Comparison of ENCODE assay signal across 8 cellular contexts in genomic region chr20:31547017-31547675, GRCh38. TPM values are rescaled to one million over a fixed set of nuclear protein-coding genes. Genes with fewer than 3 reads are reported as not detected.
A peak's percentile ranks its signal among the peaks of the same experiment; 100 is the strongest.
DNase-seq lines count a peak whose midpoint lies in the region; ATAC-seq, FAIRE-seq and TF ChIP-seq lines count a peak whose summit lies in the region.

No MANE protein-coding gene starts in this region.

- H3K27me3 ChIP-seq in IMR-90 (ENCODE audit: control insufficient read depth, insufficient read depth, low read length): no peaks in the 10 kb centered on the region
- H3K27me3 ChIP-seq in neuron (ENCODE audit: insufficient read depth, low read length): no peaks in the 10 kb centered on the region

- peak overlapping the region; percentile 85 for H2AFZ ChIP-seq in IMR-90 (replicated peaks; ENCODE audit: low read length, poor library complexity)
- no peak overlapping the region for H2AFZ ChIP-seq in neuron (ENCODE audit: low read depth, low read length)

- peaks cover 32 to 65% of the 10 kb centered on the region in 2 experiments for H3K79me1 ChIP-seq in IMR-90 (ENCODE audit: low read depth in 1 of 2, low read length in 2 of 2)

- FAIRE-seq in D721Med (lab: Jason Lieb, UNC): no peak
- no peak for FAIRE-seq in frontal cortex (lab: Jason Lieb, UNC)

- H3K36me3 ChIP-seq in IMR-90 (ENCODE audit: control insufficient read depth, insufficient read depth, low read length) (peaks cover 45% of the 10 kb centered on the region), neuron (ENCODE audit: insufficient read depth, low read length) (peaks cover 38% of the 10 kb centered on the region)

- peak overlapping the region; percentile 97 for H3K23ac ChIP-seq in IMR-90 (ENCODE audit: low read depth, low read length)

- peak overlapping the region; percentile 62 to 100 for H4K8ac ChIP-seq in IMR-90 (ENCODE audit: low read depth in 2 of 2, low read length in 2 of 2)

- H3K9me1 ChIP-seq in IMR-90 (ENCODE audit: insufficient read depth, low read length): peaks cover 20% of the 10 kb centered on the region

- peak; percentile 80 for ATAC-seq in GM21390 (IDR thresholded peaks at IDR 0.05; ENCODE audit: unreplicated experiment)
- peak; percentile 27 for ATAC-seq in IMR-90 (ENCODE audit: low read depth)

- H3K4me3 ChIP-seq in IMR-90 (ENCODE audit: insufficient read depth, low read depth, low read length) (peak overlapping the region; percentile 71), neuron (ENCODE audit: low read length) (peak overlapping the region; percentile 91)

- H4K91ac ChIP-seq in IMR-90 (ENCODE audit: insufficient read depth, low read depth, low read length): peak overlapping the region; percentile 98

- in situ Hi-C loops in IMR-90 (cut with MboI; ENCODE audit: low sequenced_read_pairs): no loop called here

- H3K27ac ChIP-seq in IMR-90 (ENCODE audit: insufficient read depth, low read length): peak overlapping the region; percentile 84

- POLR2A ChIA-PET in IMR-90 (lab: Charles Lee; ENCODE audit: unreplicated experiment): interaction anchor here (0.6 to 0.7 kb wide), 2 partner anchors 12 to 141 kb away, joined by 3 read pairs; no protein-coding TSS in a partner anchor

- H4K20me1 ChIP-seq in IMR-90 (ENCODE audit: insufficient read depth, low read length): 0 out of 2 replicates have a peak, but pooled peaks cover 4% of the 10 kb centered on the region

- H3K9ac ChIP-seq in IMR-90 (ENCODE audit: low read depth, low read length): peak overlapping the region; percentile 91

- H2BK15ac ChIP-seq in IMR-90 (ENCODE audit: low read depth, low read length): peak overlapping the region; percentile 6; the same call in 1 of the 3 replicates

- peak overlapping the region; percentile 81 for H2AK5ac ChIP-seq in IMR-90 (ENCODE audit: low read depth, low read length)

- BruUV-seq in IMR-90 (replicated peaks; lab: Mats Ljungman, UMichigan): TSS peak; percentile 20

- peak overlapping the region; percentile 98 for H4K5ac ChIP-seq in IMR-90 (ENCODE audit: low read depth, low read length)

- TF ChIP-seq POLR2A in IMR-90 (IDR thresholded peaks at IDR 0.05; ENCODE audit: low read depth, low read length): peak; percentile 63

- intact Hi-C loops in IMR-90 (cut with micrococcal nuclease): no loop called here

- H3K56ac ChIP-seq in IMR-90 (ENCODE audit: extremely low read depth, insufficient read depth, low read length): peak overlapping the region; percentile 90

- peak overlapping the region; percentile 96 for H3K18ac ChIP-seq in IMR-90 (ENCODE audit: low read depth, low read length)

- peak overlapping the region; percentile 90 for H2BK120ac ChIP-seq in IMR-90 (ENCODE audit: low read depth, low read length)

- H3K4ac ChIP-seq in IMR-90 (ENCODE audit: low read depth, low read length): peak overlapping the region; percentile 97

- H3K14ac ChIP-seq in IMR-90 (replicated peaks; ENCODE audit: low read depth, low read length): peak overlapping the region; percentile 99

- DNase-seq in D721Med (ENCODE audit: insufficient read length, low spot score) (peak; percentile 48), IMR-90 (peak; percentile 92), SHP77 treated with DMSO at 0.1 percent for 48 hours (lab: John Stamatoyannopoulos, UW) (peak; percentile 24), activated gamma-delta T cell treated with Interleukin-2 at 50 U/mL for 16 hours (peak; percentile 74), frontal cortex (ENCODE audit: low spot score in 2 of 2) (peak; percentile 61 to 81), stromal cell of bone marrow (ENCODE audit: low read depth) (peak; percentile 77)

- no peak for TF ChIP-seq RAD21 in IMR-90 (IDR thresholded peaks at IDR 0.05; ENCODE audit: low read length)

- peak overlapping the region; percentile 98 for H2AK9ac ChIP-seq in IMR-90 (replicated peaks; ENCODE audit: low read depth, low read length, poor library complexity)

- no peaks in the 10 kb centered on the region for H3K9me3 ChIP-seq in IMR-90 (ENCODE audit: control insufficient read depth, insufficient read depth, low read length)
- H3K9me3 ChIP-seq in neuron (ENCODE audit: low read length): no peaks in the 10 kb centered on the region

- H3K4me2 ChIP-seq in IMR-90 (ENCODE audit: low read depth, low read length): peak overlapping the region; percentile 94

- CTCF ChIA-PET in IMR-90 (lab: Yijun Ruan, JAX): interaction anchor here (1.3 to 1.8 kb wide), 3 partner anchors 10 to 33 kb away, joined by 3 to 8 read pairs (median 4); partner anchors contain the start of gene HM13

- H3K4me1 ChIP-seq in IMR-90 (ENCODE audit: control insufficient read depth, insufficient read depth, low read length) (peaks cover 12% of the 10 kb centered on the region), neuron (ENCODE audit: insufficient read depth, low read length) (peaks cover 5% of the 10 kb centered on the region)

- dilution Hi-C loops in IMR-90 (cut with HindIII; ENCODE audit: low sequenced_read_pairs, unreplicated experiment): no loop called here

- TF ChIP-seq CTCF in D721Med (IDR thresholded peaks at IDR 0.05; ENCODE audit: insufficient read depth, missing control alignments) (no peak), IMR-90 (conservative IDR thresholded peaks at IDR 0.05; ENCODE audit: low read depth, low read length) (no peak)

- 52% methylated on average over 27 of the region's 36 CpGs; no CpG with 5 or more reads in 1 of the 2 experiments for WGBS in IMR-90 (ENCODE audit: extremely low coverage in 2 of 2, insufficient read length in 1 of 2), 2 experiments

- H2BK5ac ChIP-seq in IMR-90 (ENCODE audit: low read depth, low read length, poor library complexity, severe bottlenecking): peak overlapping the region; percentile 95

- peak overlapping the region; percentile 10; the same call in 1 of the 2 replicates for H2BK20ac ChIP-seq in IMR-90 (ENCODE audit: low read depth, low read length)

TF ChIP-seq in IMR-90, 13 proteins besides CTCF, POLR2A, EP300 and RAD21:
- TF ChIP-seq USF2 (IDR thresholded peaks at IDR 0.05; ENCODE audit: low read depth, low read length) (no peak; the same call in 1 of the 2 replicates), RCOR1 (IDR thresholded peaks at IDR 0.05; ENCODE audit: insufficient replicate concordance, low read length) (no peak), MAZ (IDR thresholded peaks at IDR 0.05; ENCODE audit: borderline replicate concordance, low read depth, low read length) (no peak), NFE2L2 (IDR thresholded peaks at IDR 0.05; ENCODE audit: low read depth, low read length) (no peak), MAFK (IDR thresholded peaks at IDR 0.05; ENCODE audit: low read depth, low read length) (no peak), FOS (IDR thresholded peaks at IDR 0.05; ENCODE audit: low read depth, low read length) (no peak), MXI1 (IDR thresholded peaks at IDR 0.05; ENCODE audit: borderline replicate concordance, low read depth, low read length) (peak; percentile 92; the same call in 1 of the 2 replicates)
TF ChIP-seq in IMR-90: peak in this region for 1.

RNA-seq across cellular contexts. Expression of gene HM13, which starts 32.9 kb away (rescaled TPM):
- 46.7 and 53.2 TPM in 2 replicates for total RNA-seq in IMR-90 (2012; rRNA removed)
- 203 and 207 TPM in 2 replicates for polyA plus RNA-seq in IMR-90 (2012; rRNA removed)
- 159 and 176 TPM in 2 replicates for polyA plus RNA-seq in IMR-90 (2012; cell fraction: cytosol; rRNA removed)
- polyA plus RNA-seq in IMR-90 (2012; cell fraction: nucleus; rRNA removed; ENCODE audit: low replicate concordance): 138 and 153 TPM in 2 replicates
- total RNA-seq in frontal cortex: 26.1 TPM

RNA-seq across cellular contexts. Expression of gene ID1, which starts 57.9 kb away (rescaled TPM):
- total RNA-seq in IMR-90 (2012; rRNA removed) (174 and 186 TPM in 2 replicates), frontal cortex (46.1 TPM)
- 148 and 156 TPM in 2 replicates for polyA plus RNA-seq in IMR-90 (2012; rRNA removed)
- polyA plus RNA-seq in IMR-90 (2012; cell fraction: cytosol; rRNA removed): 283 and 402 TPM in 2 replicates
- polyA plus RNA-seq in IMR-90 (2012; cell fraction: nucleus; rRNA removed; ENCODE audit: low replicate concordance): 740 and 930 TPM in 2 replicates

Comparison
In these comparisons a context has a peak if more than half of its experiments do, and no peak if none do; other contexts are left out.
1. Peak in every context shown above with its lines: DNase-seq, ATAC-seq, H3K4me3 ChIP-seq and H3K27ac ChIP-seq.
2. DNase-seq: peak in every context shown above with its lines; median percentile 92 in IMR-90; 77 in stromal cell of bone marrow; 74 in activated gamma-delta T cell treated with Interleukin-2 at 50 U/mL for 16 hours; 71 in frontal cortex; 48 in D721Med; 24 in SHP77 treated with DMSO at 0.1 percent for 48 hours.